ENCODE assay signal across 1 cellular context in the genomic region with DNA sequence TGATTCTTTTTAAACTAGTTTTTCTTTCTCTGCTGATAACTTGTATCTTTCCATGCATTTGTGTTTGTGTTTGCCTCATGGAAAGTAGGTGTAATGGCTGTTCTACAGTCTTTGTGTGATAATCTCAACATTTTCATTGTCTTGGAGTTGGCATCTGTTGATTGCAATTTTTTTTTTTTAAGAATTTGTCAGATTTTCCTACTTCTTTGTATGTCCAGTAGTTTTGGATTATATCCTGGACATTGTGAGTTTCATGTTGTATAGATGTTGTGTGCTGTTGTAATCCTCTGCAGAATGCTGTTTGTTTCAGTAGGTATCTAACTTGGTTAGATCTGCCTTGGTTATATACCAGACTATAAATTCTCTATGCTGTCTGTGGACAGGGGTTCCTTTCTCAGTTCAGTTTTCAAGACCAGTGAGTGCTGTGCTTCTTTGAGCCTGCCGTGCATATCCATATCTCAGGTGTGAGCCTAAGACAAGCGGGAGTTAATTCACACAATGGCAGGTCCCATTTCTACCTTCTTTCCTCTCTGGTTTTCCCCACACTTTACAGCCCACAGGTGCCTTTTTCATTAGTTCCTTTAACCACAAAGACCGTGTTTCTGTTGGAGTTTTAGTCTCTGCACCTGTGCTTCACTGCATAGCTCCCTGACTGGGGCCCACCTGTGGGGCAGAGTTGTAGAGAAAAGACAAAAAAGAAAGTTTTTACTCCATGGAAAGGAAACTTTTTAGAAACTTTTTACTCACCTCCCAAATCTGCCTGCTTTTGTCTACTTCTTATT.
TF ChIP-seq lines count a peak whose summit lies in the region.

No MANE protein-coding gene starts in this region.

TF ChIP-seq in HEK293, 187 proteins besides CTCF, POLR2A, EP300 and RAD21 (continued from another document):
- TF ChIP-seq ZNF776 (tag by site-specific recombination; IDR thresholded peaks at IDR 0.05; ENCODE audit: borderline replicate concordance) (no peak), ZNF596 (tag by site-specific recombination; IDR thresholded peaks at IDR 0.05) (no peak), ZFP3 (tag by site-specific recombination; IDR thresholded peaks at IDR 0.05; ENCODE audit: low read depth) (no peak), ZBTB21 (tag by site-specific recombination; IDR thresholded peaks at IDR 0.05) (no peak), ZNF394 (tag by site-specific recombination; IDR thresholded peaks at IDR 0.05; ENCODE audit: borderline replicate concordance) (no peak), GLIS2 (tag by site-specific recombination; IDR thresholded peaks at IDR 0.05) (no peak), SCRT2 (tag by site-specific recombination; IDR thresholded peaks at IDR 0.05) (peak; percentile 59), ZNF404 (tag by site-specific recombination; IDR thresholded peaks at IDR 0.05) (peak; percentile 100), ZNF521 (tag by site-specific recombination; IDR thresholded peaks at IDR 0.05) (no peak), SP2 (tag by site-specific recombination; IDR thresholded peaks at IDR 0.05) (no peak), ZNF433 (tag by site-specific recombination; IDR thresholded peaks at IDR 0.05; ENCODE audit: low read depth) (no peak), SCRT1 (tag by site-specific recombination; IDR thresholded peaks at IDR 0.05; ENCODE audit: borderline replicate concordance) (peak; percentile 42; the same call in 1 of the 2 replicates), ZEB2 (tag by site-specific recombination; IDR thresholded peaks at IDR 0.05) (no peak)
- TF ChIP-seq, protein P1, sequence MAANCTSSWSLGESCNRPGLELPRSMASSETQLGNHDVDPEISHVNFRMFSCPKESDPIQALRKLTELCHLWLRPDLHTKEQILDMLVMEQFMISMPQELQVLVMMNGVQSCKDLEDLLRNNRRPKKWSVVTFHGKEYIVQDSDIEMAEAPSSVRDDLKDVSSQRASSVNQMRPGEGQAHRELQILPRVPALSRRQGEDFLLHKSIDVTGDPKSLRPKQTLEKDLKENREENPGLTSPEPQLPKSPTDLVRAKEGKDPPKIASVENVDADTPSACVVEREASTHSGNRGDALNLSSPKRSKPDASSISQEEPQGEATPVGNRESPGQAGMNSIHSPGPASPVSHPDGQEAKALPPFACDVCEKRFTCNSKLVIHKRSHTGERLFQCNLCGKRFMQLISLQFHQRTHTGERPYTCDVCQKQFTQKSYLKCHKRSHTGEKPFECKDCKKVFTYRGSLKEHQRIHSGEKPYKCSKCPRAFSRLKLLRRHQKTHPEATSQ (tag by site-specific recombination; IDR thresholded peaks at IDR 0.05) = no peak
- TF ChIP-seq, protein P2, sequence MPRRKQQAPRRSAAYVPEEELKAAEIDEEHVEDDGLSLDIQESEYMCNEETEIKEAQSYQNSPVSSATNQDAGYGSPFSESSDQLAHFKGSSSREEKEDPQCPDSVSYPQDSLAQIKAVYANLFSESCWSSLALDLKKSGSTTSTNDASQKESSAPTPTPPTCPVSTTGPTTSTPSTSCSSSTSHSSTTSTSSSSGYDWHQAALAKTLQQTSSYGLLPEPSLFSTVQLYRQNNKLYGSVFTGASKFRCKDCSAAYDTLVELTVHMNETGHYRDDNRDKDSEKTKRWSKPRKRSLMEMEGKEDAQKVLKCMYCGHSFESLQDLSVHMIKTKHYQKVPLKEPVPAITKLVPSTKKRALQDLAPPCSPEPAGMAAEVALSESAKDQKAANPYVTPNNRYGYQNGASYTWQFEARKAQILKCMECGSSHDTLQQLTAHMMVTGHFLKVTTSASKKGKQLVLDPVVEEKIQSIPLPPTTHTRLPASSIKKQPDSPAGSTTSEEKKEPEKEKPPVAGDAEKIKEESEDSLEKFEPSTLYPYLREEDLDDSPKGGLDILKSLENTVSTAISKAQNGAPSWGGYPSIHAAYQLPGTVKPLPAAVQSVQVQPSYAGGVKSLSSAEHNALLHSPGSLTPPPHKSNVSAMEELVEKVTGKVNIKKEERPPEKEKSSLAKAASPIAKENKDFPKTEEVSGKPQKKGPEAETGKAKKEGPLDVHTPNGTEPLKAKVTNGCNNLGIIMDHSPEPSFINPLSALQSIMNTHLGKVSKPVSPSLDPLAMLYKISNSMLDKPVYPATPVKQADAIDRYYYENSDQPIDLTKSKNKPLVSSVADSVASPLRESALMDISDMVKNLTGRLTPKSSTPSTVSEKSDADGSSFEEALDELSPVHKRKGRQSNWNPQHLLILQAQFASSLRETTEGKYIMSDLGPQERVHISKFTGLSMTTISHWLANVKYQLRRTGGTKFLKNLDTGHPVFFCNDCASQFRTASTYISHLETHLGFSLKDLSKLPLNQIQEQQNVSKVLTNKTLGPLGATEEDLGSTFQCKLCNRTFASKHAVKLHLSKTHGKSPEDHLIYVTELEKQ (tag by site-specific recombination; IDR thresholded peaks at IDR 0.05; ENCODE audit: borderline replicate concordance) = no peak
- TF ChIP-seq, protein P3, sequence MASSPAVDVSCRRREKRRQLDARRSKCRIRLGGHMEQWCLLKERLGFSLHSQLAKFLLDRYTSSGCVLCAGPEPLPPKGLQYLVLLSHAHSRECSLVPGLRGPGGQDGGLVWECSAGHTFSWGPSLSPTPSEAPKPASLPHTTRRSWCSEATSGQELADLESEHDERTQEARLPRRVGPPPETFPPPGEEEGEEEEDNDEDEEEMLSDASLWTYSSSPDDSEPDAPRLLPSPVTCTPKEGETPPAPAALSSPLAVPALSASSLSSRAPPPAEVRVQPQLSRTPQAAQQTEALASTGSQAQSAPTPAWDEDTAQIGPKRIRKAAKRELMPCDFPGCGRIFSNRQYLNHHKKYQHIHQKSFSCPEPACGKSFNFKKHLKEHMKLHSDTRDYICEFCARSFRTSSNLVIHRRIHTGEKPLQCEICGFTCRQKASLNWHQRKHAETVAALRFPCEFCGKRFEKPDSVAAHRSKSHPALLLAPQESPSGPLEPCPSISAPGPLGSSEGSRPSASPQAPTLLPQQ (tag by site-specific recombination; IDR thresholded peaks at IDR 0.05) = peak; percentile 78
- TF ChIP-seq, protein P4, sequence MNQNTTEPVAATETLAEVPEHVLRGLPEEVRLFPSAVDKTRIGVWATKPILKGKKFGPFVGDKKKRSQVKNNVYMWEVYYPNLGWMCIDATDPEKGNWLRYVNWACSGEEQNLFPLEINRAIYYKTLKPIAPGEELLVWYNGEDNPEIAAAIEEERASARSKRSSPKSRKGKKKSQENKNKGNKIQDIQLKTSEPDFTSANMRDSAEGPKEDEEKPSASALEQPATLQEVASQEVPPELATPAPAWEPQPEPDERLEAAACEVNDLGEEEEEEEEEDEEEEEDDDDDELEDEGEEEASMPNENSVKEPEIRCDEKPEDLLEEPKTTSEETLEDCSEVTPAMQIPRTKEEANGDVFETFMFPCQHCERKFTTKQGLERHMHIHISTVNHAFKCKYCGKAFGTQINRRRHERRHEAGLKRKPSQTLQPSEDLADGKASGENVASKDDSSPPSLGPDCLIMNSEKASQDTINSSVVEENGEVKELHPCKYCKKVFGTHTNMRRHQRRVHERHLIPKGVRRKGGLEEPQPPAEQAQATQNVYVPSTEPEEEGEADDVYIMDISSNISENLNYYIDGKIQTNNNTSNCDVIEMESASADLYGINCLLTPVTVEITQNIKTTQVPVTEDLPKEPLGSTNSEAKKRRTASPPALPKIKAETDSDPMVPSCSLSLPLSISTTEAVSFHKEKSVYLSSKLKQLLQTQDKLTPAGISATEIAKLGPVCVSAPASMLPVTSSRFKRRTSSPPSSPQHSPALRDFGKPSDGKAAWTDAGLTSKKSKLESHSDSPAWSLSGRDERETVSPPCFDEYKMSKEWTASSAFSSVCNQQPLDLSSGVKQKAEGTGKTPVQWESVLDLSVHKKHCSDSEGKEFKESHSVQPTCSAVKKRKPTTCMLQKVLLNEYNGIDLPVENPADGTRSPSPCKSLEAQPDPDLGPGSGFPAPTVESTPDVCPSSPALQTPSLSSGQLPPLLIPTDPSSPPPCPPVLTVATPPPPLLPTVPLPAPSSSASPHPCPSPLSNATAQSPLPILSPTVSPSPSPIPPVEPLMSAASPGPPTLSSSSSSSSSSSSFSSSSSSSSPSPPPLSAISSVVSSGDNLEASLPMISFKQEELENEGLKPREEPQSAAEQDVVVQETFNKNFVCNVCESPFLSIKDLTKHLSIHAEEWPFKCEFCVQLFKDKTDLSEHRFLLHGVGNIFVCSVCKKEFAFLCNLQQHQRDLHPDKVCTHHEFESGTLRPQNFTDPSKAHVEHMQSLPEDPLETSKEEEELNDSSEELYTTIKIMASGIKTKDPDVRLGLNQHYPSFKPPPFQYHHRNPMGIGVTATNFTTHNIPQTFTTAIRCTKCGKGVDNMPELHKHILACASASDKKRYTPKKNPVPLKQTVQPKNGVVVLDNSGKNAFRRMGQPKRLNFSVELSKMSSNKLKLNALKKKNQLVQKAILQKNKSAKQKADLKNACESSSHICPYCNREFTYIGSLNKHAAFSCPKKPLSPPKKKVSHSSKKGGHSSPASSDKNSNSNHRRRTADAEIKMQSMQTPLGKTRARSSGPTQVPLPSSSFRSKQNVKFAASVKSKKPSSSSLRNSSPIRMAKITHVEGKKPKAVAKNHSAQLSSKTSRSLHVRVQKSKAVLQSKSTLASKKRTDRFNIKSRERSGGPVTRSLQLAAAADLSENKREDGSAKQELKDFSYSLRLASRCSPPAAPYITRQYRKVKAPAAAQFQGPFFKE (tag by site-specific recombination; IDR thresholded peaks at IDR 0.05; ENCODE audit: borderline replicate concordance) = no peak
- TF ChIP-seq, protein P5, sequence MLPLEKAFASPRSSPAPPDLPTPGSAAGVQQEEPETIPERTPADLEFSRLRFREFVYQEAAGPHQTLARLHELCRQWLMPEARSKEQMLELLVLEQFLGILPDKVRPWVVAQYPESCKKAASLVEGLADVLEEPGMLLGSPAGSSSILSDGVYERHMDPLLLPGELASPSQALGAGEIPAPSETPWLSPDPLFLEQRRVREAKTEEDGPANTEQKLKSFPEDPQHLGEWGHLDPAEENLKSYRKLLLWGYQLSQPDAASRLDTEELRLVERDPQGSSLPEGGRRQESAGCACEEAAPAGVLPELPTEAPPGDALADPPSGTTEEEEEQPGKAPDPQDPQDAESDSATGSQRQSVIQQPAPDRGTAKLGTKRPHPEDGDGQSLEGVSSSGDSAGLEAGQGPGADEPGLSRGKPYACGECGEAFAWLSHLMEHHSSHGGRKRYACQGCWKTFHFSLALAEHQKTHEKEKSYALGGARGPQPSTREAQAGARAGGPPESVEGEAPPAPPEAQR (tag by site-specific recombination; IDR thresholded peaks at IDR 0.05) = no peak
- TF ChIP-seq, protein P6, sequence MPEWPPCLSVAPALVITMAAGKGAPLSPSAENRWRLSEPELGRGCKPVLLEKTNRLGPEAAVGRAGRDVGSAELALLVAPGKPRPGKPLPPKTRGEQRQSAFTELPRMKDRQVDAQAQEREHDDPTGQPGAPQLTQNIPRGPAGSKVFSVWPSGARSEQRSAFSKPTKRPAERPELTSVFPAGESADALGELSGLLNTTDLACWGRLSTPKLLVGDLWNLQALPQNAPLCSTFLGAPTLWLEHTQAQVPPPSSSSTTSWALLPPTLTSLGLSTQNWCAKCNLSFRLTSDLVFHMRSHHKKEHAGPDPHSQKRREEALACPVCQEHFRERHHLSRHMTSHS (tag by site-specific recombination; IDR thresholded peaks at IDR 0.05) = no peak
TF ChIP-seq in HEK293: peak in this region for 4.
